Comparison of ENCODE assay signal across 11 cellular contexts in the genomic region with DNA sequence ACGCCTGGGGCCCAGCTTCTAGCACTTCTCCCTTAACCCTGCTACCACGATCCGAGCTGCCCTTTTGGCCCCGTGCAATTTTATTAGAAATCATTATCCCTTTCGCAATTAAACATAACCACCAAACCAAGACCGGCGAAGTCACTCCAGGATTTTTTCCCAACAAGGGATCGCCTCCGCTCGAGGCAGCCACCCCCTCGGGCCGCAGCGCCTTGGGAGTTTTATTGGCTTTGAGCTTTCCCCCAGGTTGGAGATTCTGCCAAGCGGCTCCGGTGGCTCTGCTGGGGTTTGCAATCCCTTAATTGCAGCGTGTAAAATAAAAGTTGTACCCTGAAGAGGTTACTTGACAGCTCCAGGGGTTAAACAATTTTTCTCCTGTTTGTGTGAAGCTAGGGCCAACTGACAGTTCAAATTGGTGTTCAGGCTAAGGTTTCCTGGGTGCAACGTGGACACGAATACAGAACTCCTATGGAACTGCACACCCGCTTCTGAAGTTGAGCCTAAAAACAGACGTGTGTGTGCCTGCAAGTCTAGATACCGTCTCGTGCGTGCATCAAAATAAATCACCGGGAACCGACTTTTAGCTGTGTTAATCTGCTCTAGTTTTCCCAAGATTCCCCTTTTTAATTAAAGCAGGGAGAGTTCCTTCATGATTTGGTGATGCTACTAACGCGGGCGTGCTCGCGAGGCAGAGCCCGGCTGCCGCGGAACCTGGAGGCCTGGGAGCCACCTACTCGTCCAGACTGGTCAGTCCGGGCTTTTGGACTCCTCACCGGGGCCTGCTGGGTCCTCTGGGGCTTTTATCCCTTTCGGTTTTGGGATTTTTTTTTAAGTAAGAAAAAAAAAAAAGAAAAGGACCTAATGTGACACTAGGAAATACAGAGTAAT. TPM values are rescaled to one million over a fixed set of nuclear protein-coding genes. Genes with fewer than 3 reads are reported as not detected.
A peak's percentile ranks its signal among the peaks of the same experiment; 100 is the strongest.
DNase-seq lines count a peak whose midpoint lies in the region; ATAC-seq, FAIRE-seq and TF ChIP-seq lines count a peak whose summit lies in the region.
"Had no signal": no experiment of that assay in that cellular context is flagged by ENCODE, and none has a peak within 500 bp of the region (broad histone marks: within the 10 kb centered on the region; RNA-seq: fewer than 3 reads in every experiment).

No MANE protein-coding gene starts in this region.

- DNase-seq in right cardiac atrium (no peak), Right ventricle myocardium superior (no peak), astrocyte (ENCODE audit: low read depth) (no peak), kidney (no peak), NCI-H510A treated with DMSO at 0.1 percent for 48 hours (lab: John Stamatoyannopoulos, UW) (no peak)
- DNase-seq in activated CD4-positive, CD25-positive, alpha-beta regulatory T cell treated with anti-CD3 and anti-CD28 coated beads, Interleukin-2, amount 50 U/mL, for 72 hours = no peak
- DNase-seq: activated CD8-positive, alpha-beta memory T cell treated with anti-CD3 and anti-CD28 coated beads, Interleukin-2, amount 50 U/mL, for 48 hours; left lung had no signal

- TF ChIP-seq CTCF in astrocyte (IDR thresholded peaks at IDR 0.05; ENCODE audit: insufficient read depth, low read depth, low read length) (no peak), kidney (IDR thresholded peaks at IDR 0.05; ENCODE audit: borderline replicate concordance, extremely low read depth, insufficient read depth) (no peak)

- no peaks in the 10 kb centered on the region for H3K9me3 ChIP-seq in right cardiac atrium (ENCODE audit: control insufficient read depth, low read length)
- H3K9me3 ChIP-seq in astrocyte (ENCODE audit: insufficient read depth, low read depth, low read length) = no peaks in the 10 kb centered on the region
- no peaks in the 10 kb centered on the region for H3K9me3 ChIP-seq in kidney (ENCODE audit: control insufficient read depth in 1 of 2, low read length in 2 of 2)
- H3K9me3 ChIP-seq: left lung had no signal

- 13% methylated on average over 37 of the region's 37 CpGs for WGBS in right cardiac atrium

- H3K4me3 ChIP-seq in right cardiac atrium (ENCODE audit: low read length) (peak overlapping the region; percentile 7), astrocyte (ENCODE audit: insufficient read depth, low read depth, low read length) (no peak overlapping the region), kidney (ENCODE audit: low read length in 2 of 2) (peak overlapping the region; percentile 31 to 67)

- no peaks in the 10 kb centered on the region for H3K36me3 ChIP-seq in astrocyte (ENCODE audit: insufficient read depth, low read length)
- no peaks in the 10 kb centered on the region for H3K36me3 ChIP-seq in kidney (ENCODE audit: control insufficient read depth in 1 of 2, insufficient read depth in 2 of 2, low read length in 2 of 2)
- H3K36me3 ChIP-seq: left lung had no signal

- no peaks in the 10 kb centered on the region for H3K79me2 ChIP-seq in astrocyte (ENCODE audit: insufficient read depth, low read length)

- peaks cover 83% of the 10 kb centered on the region for H3K27me3 Mint-ChIP-seq in astrocyte (ENCODE audit: low read depth, unreplicated experiment)

- H3K9ac ChIP-seq in astrocyte (ENCODE audit: low read length) = no peak overlapping the region
- H3K9ac ChIP-seq in kidney (ENCODE audit: low read length in 2 of 2) = peak overlapping the region in 1 of 2 donors; percentile 63

- ATAC-seq in right cardiac atrium = no peak
- ATAC-seq in Right ventricle myocardium superior (ENCODE audit: poor library complexity) = no peak
- no peak for ATAC-seq in GM21423 (IDR thresholded peaks at IDR 0.05; ENCODE audit: unreplicated experiment)
- ATAC-seq in GM19328 (IDR thresholded peaks at IDR 0.05; ENCODE audit: unreplicated experiment) = no peak
- ATAC-seq: left lung had no signal

- peak overlapping the region; percentile 96 for H3K4me2 ChIP-seq in astrocyte (ENCODE audit: low read length)

- intact Hi-C loops in right cardiac atrium (cut with DNase I) = no loop called here
- intact Hi-C loops in Right ventricle myocardium superior (cut with DNase I) = no loop called here
- intact Hi-C loops in kidney (cut with DNase I) = loop anchor here (10.0 kb wide), 1 partner anchor 381 kb away; no protein-coding TSS in a partner anchor

- peaks cover 34% of the 10 kb centered on the region for H3K9me3 Mint-ChIP-seq in astrocyte (ENCODE audit: unreplicated experiment)

- H3K27ac ChIP-seq in right cardiac atrium (ENCODE audit: low read length) (no peak overlapping the region), astrocyte (ENCODE audit: low read depth, low read length) (no peak overlapping the region), kidney (ENCODE audit: low read depth in 2 of 2, low read length in 2 of 2) (peak overlapping the region; percentile 22 to 23)
- H3K27ac ChIP-seq: left lung had no signal

- H3K27ac Mint-ChIP-seq in astrocyte (ENCODE audit: unreplicated experiment) = peak overlapping the region; percentile 83

- H3K36me3 Mint-ChIP-seq in astrocyte (ENCODE audit: low read depth, unreplicated experiment) = no peaks in the 10 kb centered on the region

- H4K20me1 ChIP-seq in astrocyte (ENCODE audit: insufficient read depth, low read length) = peaks cover 16% of the 10 kb centered on the region

- peak overlapping the region; percentile 66 for H3K4me3 Mint-ChIP-seq in astrocyte (ENCODE audit: unreplicated experiment)

- H2AFZ ChIP-seq in astrocyte (ENCODE audit: low read depth, low read length) = peak overlapping the region; percentile 34

- no peaks in the 10 kb centered on the region for H3K27me3 ChIP-seq in right cardiac atrium (ENCODE audit: control insufficient read depth, insufficient read depth)
- peaks cover 93% of the 10 kb centered on the region for H3K27me3 ChIP-seq in astrocyte (ENCODE audit: insufficient read depth, low read length)

- H3K4me1 Mint-ChIP-seq in astrocyte (ENCODE audit: low read depth, unreplicated experiment) = peaks cover 11% of the 10 kb centered on the region

- FAIRE-seq in astrocyte (lab: Jason Lieb, UNC) = no peak
- no peak for FAIRE-seq in kidney (lab: Jason Lieb, UNC)

- H3K4me1 ChIP-seq in right cardiac atrium (ENCODE audit: control insufficient read depth, insufficient read depth, low read length) (peaks cover 8% of the 10 kb centered on the region), astrocyte (ENCODE audit: insufficient read depth, low read length) (peaks cover 17% of the 10 kb centered on the region), kidney (ENCODE audit: control insufficient read depth in 1 of 2, insufficient read depth in 1 of 2, low read depth in 1 of 2, low read length in 2 of 2) (peaks cover 0 to 17% of the 10 kb centered on the region in 2 donors)

RNA-seq across cellular contexts. Expression of a gene that starts 1.0 kb away (rescaled TPM):
- total RNA-seq in right cardiac atrium (1 to 10 TPM in 2 of 4 donors, under 1 TPM in 2; 0.53 to 1.6 (median 0.92) TPM), Right ventricle myocardium superior (0.51 TPM), astrocyte (2.1 and 6.6 TPM in 2 replicates), kidney (16.2 TPM)
- polyA plus RNA-seq in right cardiac atrium (0.57 TPM), kidney (ENCODE audit: insufficient read depth, low read depth, low replicate concordance) (10.1 TPM)
- total RNA-seq: dermis microvascular lymphatic vessel endothelial cell had no signal

Comparison
In these comparisons a context has a peak if more than half of its experiments do, and no peak if none do; other contexts are left out.
1. H3K27ac ChIP-seq: peak in kidney (2 of 2); none in right cardiac atrium (single experiment) and astrocyte (single experiment).